In genomic region chr3:124833710-124834332, GRCh38 we compare ENCODE assay signal across 10 cellular contexts. TPM values are rescaled to one million over a fixed set of nuclear protein-coding genes. Genes with fewer than 3 reads are reported as not detected.
DNase-seq lines count a peak whose midpoint lies in the region; ATAC-seq, FAIRE-seq and TF ChIP-seq lines count a peak whose summit lies in the region.
"Had no signal": no experiment of that assay in that cellular context is flagged by ENCODE, and none has a peak within 500 bp of the region (broad histone marks: within the 10 kb centered on the region; RNA-seq: fewer than 3 reads in every experiment).

No MANE protein-coding gene starts in this region.

- H3K27ac Mint-ChIP-seq in Caco-2 (ENCODE audit: unreplicated experiment) = peak overlapping the region; percentile 100
- H3K27ac Mint-ChIP-seq in progenitor cell of endocrine pancreas = peak overlapping the region; percentile 99

- H3K36me3 Mint-ChIP-seq in Caco-2 (ENCODE audit: insufficient read depth, unreplicated experiment) (peaks cover 62% of the 10 kb centered on the region), progenitor cell of endocrine pancreas (ENCODE audit: insufficient read depth) (peaks cover 8% of the 10 kb centered on the region)

- H3K27me3 Mint-ChIP-seq in Caco-2 (ENCODE audit: insufficient read depth, unreplicated experiment) (no peaks in the 10 kb centered on the region), progenitor cell of endocrine pancreas (no peaks in the 10 kb centered on the region)

- no peak for TF ChIP-seq CTCF in Caco-2 (IDR thresholded peaks at IDR 0.05; ENCODE audit: insufficient read depth in 1 of 2, low read depth in 1 of 2, low read length in 1 of 2, severe bottlenecking in 1 of 2, unreplicated experiment in 1 of 2)
- TF ChIP-seq CTCF in fibroblast of lung (conservative IDR thresholded peaks at IDR 0.05 in 1 of 2, IDR thresholded peaks at IDR 0.05 in 1 of 2; ENCODE audit: low read depth in 1 of 2, low read length in 2 of 2) = no peak
- TF ChIP-seq CTCF in progenitor cell of endocrine pancreas (IDR thresholded peaks at IDR 0.05; ENCODE audit: unreplicated experiment) = no peak

- no peak for ATAC-seq in HG02938 (IDR thresholded peaks at IDR 0.05; ENCODE audit: unreplicated experiment)

- H3K9ac ChIP-seq in fibroblast of lung (ENCODE audit: insufficient read depth, low read length) = peak overlapping the region; percentile 8

- no peak for TF ChIP-seq POLR2A in H54 (IDR thresholded peaks at IDR 0.05; ENCODE audit: low read depth, low read length)

- H3K4me2 ChIP-seq in fibroblast of lung (ENCODE audit: extremely low read depth, insufficient read depth, low read length) = no peak overlapping the region

- H3K9me3 ChIP-seq in Caco-2 (peaks cover 9% of the 10 kb centered on the region), fibroblast of lung (ENCODE audit: control insufficient read depth, insufficient read depth, low read depth, low read length) (no peaks in the 10 kb centered on the region)

- H3K79me2 ChIP-seq in fibroblast of lung (ENCODE audit: control insufficient read depth, insufficient read depth, low read length) = no peaks in the 10 kb centered on the region

- peaks cover 54% of the 10 kb centered on the region for H3K4me1 Mint-ChIP-seq in Caco-2 (ENCODE audit: low read depth, unreplicated experiment)
- peaks cover 39% of the 10 kb centered on the region for H3K4me1 Mint-ChIP-seq in progenitor cell of endocrine pancreas (ENCODE audit: low read depth)

- H3K4me3 ChIP-seq in Caco-2 (ENCODE audit: low read depth, low read length) (no peak overlapping the region), fibroblast of lung (replicated peaks in 1 of 4; ENCODE audit: control extremely low read depth in 1 of 4, insufficient read depth in 1 of 4, low read depth in 3 of 4, low read length in 4 of 4) (no peak overlapping the region)

- H2AFZ ChIP-seq in fibroblast of lung (ENCODE audit: low read length) = no peak overlapping the region

- POLR2A ChIA-PET in Caco-2 (lab: Charles Lee) = interaction anchor here (0.6 to 0.7 kb wide), 2 partner anchors 28 to 144 kb away, joined by 3 to 6 read pairs; no protein-coding TSS in a partner anchor

- no peak for FAIRE-seq in H54 (lab: Jason Lieb, UNC)
- FAIRE-seq: colon had no signal

- H3K27me3 ChIP-seq in Caco-2 (replicated peaks; ENCODE audit: control insufficient read depth, insufficient read depth, low read length) (no peaks in the 10 kb centered on the region), fibroblast of lung (ENCODE audit: control insufficient read depth, insufficient read depth, low read length) (no peaks in the 10 kb centered on the region)

- peak overlapping the region; percentile 84 for H3K27ac ChIP-seq in fibroblast of lung (ENCODE audit: insufficient read depth, low read length)

- BruUV-seq in Caco-2 (replicated peaks; lab: Mats Ljungman, UMichigan) = TSS peak; percentile 28

- H3K4me1 ChIP-seq in Caco-2 = peaks cover 62% of the 10 kb centered on the region
- H3K4me1 ChIP-seq in fibroblast of lung (ENCODE audit: control insufficient read depth, extremely low read depth, insufficient read depth, low read length) = peaks cover 50% of the 10 kb centered on the region

- CTCF ChIA-PET in Caco-2 (lab: Charles Lee) = interaction anchor here (1.1 kb wide), 1 partner anchor 67 kb away, joined by 3 read pairs; no protein-coding TSS in a partner anchor

- H3K36me3 ChIP-seq in Caco-2 (ENCODE audit: control insufficient read depth, insufficient read depth, low read length) = peaks cover 1% of the 10 kb centered on the region; the same call in 1 of the 2 replicates
- H3K36me3 ChIP-seq in fibroblast of lung (ENCODE audit: control insufficient read depth, insufficient read depth, low read length) = no peaks in the 10 kb centered on the region

- H3K4me3 Mint-ChIP-seq in Caco-2 (ENCODE audit: unreplicated experiment) (peak overlapping the region; percentile 74), progenitor cell of endocrine pancreas (ENCODE audit: low read depth) (peak overlapping the region; percentile 0)

- H4K20me1 ChIP-seq in fibroblast of lung (ENCODE audit: control insufficient read depth, extremely low read depth, insufficient read depth, low read length) = no peaks in the 10 kb centered on the region

- H3K9me3 Mint-ChIP-seq in Caco-2 (ENCODE audit: unreplicated experiment) (peaks cover 12% of the 10 kb centered on the region), progenitor cell of endocrine pancreas (ENCODE audit: low read depth) (no peaks in the 10 kb centered on the region)

- DNase-seq in Caco-2 = peak; percentile 72 to 74
- DNase-seq in NCI-H226 = peak; percentile 33
- DNase-seq in fibroblast of lung (ENCODE audit: low read depth in 2 of 2) = peak in 1 of 2 donors; percentile 54
- no peak for DNase-seq in progenitor cell of endocrine pancreas (ENCODE audit: low spot score, unreplicated experiment)
- DNase-seq in CD1c-positive myeloid dendritic cell (ENCODE audit: extremely low spot score) = no peak
- DNase-seq in stimulated activated CD4-positive, alpha-beta T cell treated with anti-CD3 and anti-CD28 coated beads, Interleukin-2, amount 100 ng/mL, for 48 hours = no peak
- no peak for DNase-seq in H54 (ENCODE audit: insufficient read length, low spot score)
- DNase-seq: NCI-H2227 treated with DMSO at 0.1 percent for 48 hours had no signal

- intact Hi-C loops in Caco-2 (cut with micrococcal nuclease; ENCODE audit: unreplicated experiment) = loop anchor here (1.0 to 2.0 kb wide), 2 partner anchors 20 to 67 kb away; no protein-coding TSS in a partner anchor

RNA-seq across cellular contexts. Expression of gene ITGB5, which starts 53.3 kb away (rescaled TPM):
- total RNA-seq in Caco-2 (2022) (123 and 132 TPM in 2 replicates), fibroblast of lung (135 and 196 TPM in 2 replicates), progenitor cell of endocrine pancreas (58.8 and 65.4 TPM in 2 replicates)
- polyA plus RNA-seq in fibroblast of lung = 99.7 and 121 TPM in 2 replicates
- 148 and 196 TPM in 2 replicates for polyA plus RNA-seq in fibroblast of lung (2012)
- polyA minus RNA-seq in fibroblast of lung (ENCODE audit: low replicate concordance) = 316 and 374 TPM in 2 replicates

Comparison
In these comparisons a context has a peak if more than half of its experiments do, and no peak if none do; other contexts are left out.
1. DNase-seq: peak in Caco-2 (2 of 2) and NCI-H226 (single experiment); none in progenitor cell of endocrine pancreas (single experiment), CD1c-positive myeloid dendritic cell (single experiment), stimulated activated CD4-positive, alpha-beta T cell treated with anti-CD3 and anti-CD28 coated beads, Interleukin-2, amount 100 ng/mL, for 48 hours (0 of 2) and H54 (single experiment).